Comparison of ENCODE assay signal across 1 cellular context in genomic region chr17:8574687-8575086, GRCh38.
TF ChIP-seq lines count a peak whose summit lies in the region.

No MANE protein-coding gene starts in this region.

TF ChIP-seq in liver, 16 proteins besides CTCF, POLR2A, EP300 and RAD21 (continued from another document):
- TF ChIP-seq ZBTB33 (IDR thresholded peaks at IDR 0.05) (no peak), YY1 (IDR thresholded peaks at IDR 0.05) (no peak), FOXA1 (IDR thresholded peaks at IDR 0.05) (no peak), JUND (IDR thresholded peaks at IDR 0.05) (no peak), MAX (IDR thresholded peaks at IDR 0.05) (no peak), TAF1 (conservative IDR thresholded peaks at IDR 0.05) (no peak), HNF4A (conservative IDR thresholded peaks at IDR 0.05) (no peak)
TF ChIP-seq in liver: peak in this region for 0.
